In the genomic region with DNA sequence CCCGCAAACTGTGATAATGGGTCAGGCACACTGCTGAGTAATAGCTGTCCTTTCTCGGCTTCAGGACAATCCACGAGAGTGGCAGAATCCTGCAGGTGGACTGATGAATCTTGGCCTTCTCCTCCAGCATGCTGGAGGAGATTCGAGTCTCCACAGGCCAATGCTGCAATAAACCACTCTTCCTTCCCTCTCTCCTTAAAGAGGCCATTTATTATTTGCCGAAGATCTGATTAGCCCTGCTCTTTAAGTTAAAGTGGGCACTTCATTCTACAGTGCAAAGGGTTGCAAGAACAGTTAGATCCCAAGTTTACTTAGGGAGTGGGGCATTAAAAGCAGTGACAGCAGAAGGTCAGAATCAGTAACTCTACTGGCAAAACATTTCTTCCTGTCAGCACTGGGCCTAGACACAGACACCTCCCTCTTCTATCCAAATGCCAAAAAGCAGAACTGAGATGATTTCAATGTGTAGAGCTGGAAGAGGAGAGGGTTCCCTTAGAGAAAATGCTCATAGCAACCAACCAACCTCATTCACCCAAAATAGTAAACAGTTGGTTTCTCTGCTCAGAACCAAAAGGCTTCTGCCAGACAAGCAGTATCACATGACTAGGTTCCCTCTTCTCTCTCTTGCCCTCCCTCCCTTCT, we compare ENCODE assay signal across 8 cellular contexts.
DNase-seq lines count a peak whose midpoint lies in the region; ATAC-seq and TF ChIP-seq lines count a peak whose summit lies in the region.

No MANE protein-coding gene starts in this region.

- ATAC-seq in GM21367 (IDR thresholded peaks at IDR 0.05; ENCODE audit: unreplicated experiment): peak; percentile 77
- peak; percentile 59 for ATAC-seq in HG03575 (IDR thresholded peaks at IDR 0.05; ENCODE audit: extremely low read depth, insufficient number of reproducible peaks, low FRiP score, unreplicated experiment)

- no peak for TF ChIP-seq CTCF in breast epithelium (IDR thresholded peaks at IDR 0.05)
- TF ChIP-seq CTCF in mesothelial cell of epicardium (IDR thresholded peaks at IDR 0.05; ENCODE audit: unreplicated experiment): no peak

- peaks cover 6 to 10% of the 10 kb centered on the region in 2 donors for H3K4me1 ChIP-seq in breast epithelium

- no peaks in the 10 kb centered on the region for H3K36me3 ChIP-seq in breast epithelium

- H3K27me3 ChIP-seq in breast epithelium: no peaks in the 10 kb centered on the region

- H3K4me3 ChIP-seq in breast epithelium: peak overlapping the region in 1 of 3 donors; percentile 29

- CTCF ChIA-PET in activated naive CD4-positive, alpha-beta T cell treated with anti-CD3 and anti-CD28 coated beads for 36 hours (lab: Charles Lee): interaction anchor here (0.6 to 1.0 kb wide), 4 partner anchors 27 to 180 kb away, joined by 3 to 4 read pairs (median 3); no protein-coding TSS in a partner anchor

- DNase-seq in GM04504 (ENCODE audit: low read depth) (peak; percentile 49), breast epithelium (ENCODE audit: low spot score in 2 of 2) (no peak), mesothelial cell of epicardium (ENCODE audit: low spot score in 2 of 2, unreplicated experiment in 2 of 2) (no peak), NCI-H748 treated with DMSO at 0.1 percent for 48 hours (lab: John Stamatoyannopoulos, UW) (no peak), SK-N-DZ (ENCODE audit: low spot score) (no peak)
- DNase-seq in activated naive CD4-positive, alpha-beta T cell treated with anti-CD3 and anti-CD28 coated beads for 36 hours: no peak

- peaks cover 27% of the 10 kb centered on the region for H3K4me1 Mint-ChIP-seq in mesothelial cell of epicardium
- H3K4me1 Mint-ChIP-seq in activated naive CD4-positive, alpha-beta T cell treated with anti-CD3 and anti-CD28 coated beads for 36 hours (ENCODE audit: low read depth): peaks cover 36% of the 10 kb centered on the region

- peak overlapping the region; percentile 27 to 67 for H3K27ac ChIP-seq in breast epithelium

- no peaks in the 10 kb centered on the region for H3K27me3 Mint-ChIP-seq in mesothelial cell of epicardium (ENCODE audit: low read depth)
- no peaks in the 10 kb centered on the region for H3K27me3 Mint-ChIP-seq in activated naive CD4-positive, alpha-beta T cell treated with anti-CD3 and anti-CD28 coated beads for 36 hours (ENCODE audit: low read depth)

- no peak for TF ChIP-seq POLR2A in breast epithelium (IDR thresholded peaks at IDR 0.05)

- H3K36me3 Mint-ChIP-seq in mesothelial cell of epicardium: peaks cover 14% of the 10 kb centered on the region
- peaks cover 2% of the 10 kb centered on the region for H3K36me3 Mint-ChIP-seq in activated naive CD4-positive, alpha-beta T cell treated with anti-CD3 and anti-CD28 coated beads for 36 hours (ENCODE audit: low read depth)

- no peaks in the 10 kb centered on the region for H3K9me3 ChIP-seq in breast epithelium

- peak overlapping the region; percentile 10 for H3K27ac Mint-ChIP-seq in mesothelial cell of epicardium
- H3K27ac Mint-ChIP-seq in activated naive CD4-positive, alpha-beta T cell treated with anti-CD3 and anti-CD28 coated beads for 36 hours: no peak overlapping the region

- H3K9me3 Mint-ChIP-seq in mesothelial cell of epicardium: no peaks in the 10 kb centered on the region
- no peaks in the 10 kb centered on the region for H3K9me3 Mint-ChIP-seq in activated naive CD4-positive, alpha-beta T cell treated with anti-CD3 and anti-CD28 coated beads for 36 hours

- H3K4me3 Mint-ChIP-seq in mesothelial cell of epicardium: no peak overlapping the region
- H3K4me3 Mint-ChIP-seq in activated naive CD4-positive, alpha-beta T cell treated with anti-CD3 and anti-CD28 coated beads for 36 hours: no peak overlapping the region

- intact Hi-C loops in breast epithelium (cut with DNase I; ENCODE audit: low total_unique reads): no loop called here
- intact Hi-C loops in activated naive CD4-positive, alpha-beta T cell treated with anti-CD3 and anti-CD28 coated beads for 36 hours (cut with micrococcal nuclease): no loop called here
